13 cellular contexts compared by ENCODE assay signal in the genomic region with DNA sequence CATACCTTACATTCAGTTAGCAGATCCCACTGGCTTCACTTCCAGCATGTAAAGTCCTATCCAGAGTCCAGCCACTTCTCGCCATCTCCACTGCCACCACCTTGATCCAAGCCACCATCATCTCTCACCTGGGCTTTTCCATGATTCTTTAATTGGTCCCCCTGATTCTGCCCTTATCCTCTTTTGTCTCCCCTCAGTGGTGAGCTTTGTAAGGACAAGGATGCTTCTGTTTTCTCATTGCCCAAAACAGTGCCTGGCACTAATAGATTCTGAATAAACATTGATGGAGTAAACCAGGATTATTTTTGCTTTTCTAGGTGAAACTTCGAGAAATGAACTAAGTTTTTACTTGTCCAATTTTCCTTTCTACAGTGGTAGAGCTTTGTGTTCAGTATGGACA. TPM values are rescaled to one million over a fixed set of nuclear protein-coding genes. Genes with fewer than 3 reads are reported as not detected.
DNase-seq lines count a peak whose midpoint lies in the region; ATAC-seq and TF ChIP-seq lines count a peak whose summit lies in the region.
"Had no signal": no experiment of that assay in that cellular context is flagged by ENCODE, and none has a peak within 500 bp of the region (broad histone marks: within the 10 kb centered on the region; RNA-seq: fewer than 3 reads in every experiment).

No MANE protein-coding gene starts in this region.

- H3K4me3 ChIP-seq in H7 (ENCODE audit: insufficient read depth, low read depth, low read length) (no peak overlapping the region), kidney epithelial cell (ENCODE audit: low read depth, low read length) (no peak overlapping the region)
- H3K4me3 ChIP-seq: ovary, tibial artery had no signal

- peak overlapping the region; percentile 5 for H3K4me3 Mint-ChIP-seq in T-helper 1 cell treated with Interleukin-12 subunit alpha and Interleukin-12 subunit beta and Interleukin-4 antibody, amounts not matched to agents 30 μg/mL and 1 μg/mL, for 36 hours
- peak overlapping the region; percentile 66 for H3K4me3 Mint-ChIP-seq in T-helper 17 cell

- H3K36me3 ChIP-seq in H7 (replicated peaks; ENCODE audit: control insufficient read depth, insufficient read depth, low read length): peaks cover 21% of the 10 kb centered on the region
- no peaks in the 10 kb centered on the region for H3K36me3 ChIP-seq in kidney epithelial cell (ENCODE audit: control insufficient read depth, insufficient read depth, low read length)
- H3K36me3 ChIP-seq: ovary had no signal

- H3K27ac Mint-ChIP-seq in T-helper 1 cell treated with Interleukin-12 subunit alpha and Interleukin-12 subunit beta and Interleukin-4 antibody, amounts not matched to agents 30 μg/mL and 1 μg/mL, for 36 hours: peak overlapping the region; percentile 65
- peak overlapping the region; percentile 83 for H3K27ac Mint-ChIP-seq in T-helper 17 cell

- no peaks in the 10 kb centered on the region for H3K9me3 Mint-ChIP-seq in T-helper 1 cell treated with Interleukin-12 subunit alpha and Interleukin-12 subunit beta and Interleukin-4 antibody, amounts not matched to agents 30 μg/mL and 1 μg/mL, for 36 hours

- TF ChIP-seq CTCF in kidney epithelial cell (IDR thresholded peaks at IDR 0.05; ENCODE audit: insufficient read depth, low read length, poor library complexity, severe bottlenecking): peak; percentile 53

- H3K27me3 ChIP-seq in H7 (ENCODE audit: control insufficient read depth, insufficient read depth, low read length): no peaks in the 10 kb centered on the region
- H3K27me3 ChIP-seq in kidney epithelial cell (ENCODE audit: control insufficient read depth, insufficient read depth, low read length): no peaks in the 10 kb centered on the region
- H3K27me3 ChIP-seq: ovary, tibial artery had no signal

- no peak for ATAC-seq in T-helper 17 cell
- ATAC-seq in HG03442 (IDR thresholded peaks at IDR 0.05; ENCODE audit: unreplicated experiment): no peak

- DNase-seq in T-helper 1 cell (no peak), H7 (peak; percentile 68), T-helper 17 cell (no peak), kidney epithelial cell (ENCODE audit: low read depth) (no peak), midbrain (lab: John Stamatoyannopoulos, UW) (no peak), NCI-H1694 (lab: John Stamatoyannopoulos, UW) (no peak)
- DNase-seq: activated CD4-positive, CD25-positive, alpha-beta regulatory T cell; KG1; ovary; SK-N-SH; tibial artery had no signal

- H3K9me3 ChIP-seq in T-helper 17 cell (ENCODE audit: control insufficient read depth, low read length, poor library complexity, severe bottlenecking): no peaks in the 10 kb centered on the region
- H3K9me3 ChIP-seq: ovary, SK-N-SH, tibial artery had no signal

- peaks cover 32% of the 10 kb centered on the region for H3K36me3 Mint-ChIP-seq in T-helper 1 cell treated with Interleukin-12 subunit alpha and Interleukin-12 subunit beta and Interleukin-4 antibody, amounts not matched to agents 30 μg/mL and 1 μg/mL, for 36 hours (ENCODE audit: low read depth)
- H3K36me3 Mint-ChIP-seq in T-helper 17 cell (ENCODE audit: low read depth): peaks cover 6% of the 10 kb centered on the region

- no peaks in the 10 kb centered on the region for H3K27me3 Mint-ChIP-seq in T-helper 1 cell treated with Interleukin-12 subunit alpha and Interleukin-12 subunit beta and Interleukin-4 antibody, amounts not matched to agents 30 μg/mL and 1 μg/mL, for 36 hours (ENCODE audit: low read depth)
- no peaks in the 10 kb centered on the region for H3K27me3 Mint-ChIP-seq in T-helper 17 cell

- H3K4me1 Mint-ChIP-seq in T-helper 1 cell treated with Interleukin-12 subunit alpha and Interleukin-12 subunit beta and Interleukin-4 antibody, amounts not matched to agents 30 μg/mL and 1 μg/mL, for 36 hours (ENCODE audit: low read depth): peaks cover 27% of the 10 kb centered on the region
- H3K4me1 Mint-ChIP-seq in T-helper 17 cell: peaks cover 25% of the 10 kb centered on the region

RNA-seq across cellular contexts. Expression of gene POLA2, which starts 4.4 kb away (rescaled TPM):
- total RNA-seq in H7 (2014; rRNA removed; shearing (Covaris generic)): 27.6 and 35.2 TPM in 2 replicates
- total RNA-seq in T-helper 17 cell (10 to 100 TPM; 13.0 to 15.4 TPM), kidney epithelial cell (8.9 and 11.5 TPM in 2 replicates)

RNA-seq across cellular contexts. Expression of gene CDC42EP2, which starts 48.5 kb away (rescaled TPM):
- 0.97 and 1.2 TPM in 2 replicates for total RNA-seq in H7 (2014; rRNA removed; shearing (Covaris generic))
- total RNA-seq in T-helper 17 cell: under 1 TPM in 1 of 2 donors, not detected in 1; 0.55 TPM
- 37.4 and 46.4 TPM in 2 replicates for total RNA-seq in kidney epithelial cell

Comparison
In these comparisons a context has a peak if more than half of its experiments do, and no peak if none do; other contexts are left out.
1. RNA of gene CDC42EP2, which starts 48.5 kb away (total RNA-seq): 37.4 to 46.4 TPM in kidney epithelial cell; 0.97 to 1.2 TPM in H7 and 0.55 TPM in T-helper 17 cell; every median in the first group is over 10 times any median in the second.